ENCODE assay signal across 1 cellular context in the genomic region with DNA sequence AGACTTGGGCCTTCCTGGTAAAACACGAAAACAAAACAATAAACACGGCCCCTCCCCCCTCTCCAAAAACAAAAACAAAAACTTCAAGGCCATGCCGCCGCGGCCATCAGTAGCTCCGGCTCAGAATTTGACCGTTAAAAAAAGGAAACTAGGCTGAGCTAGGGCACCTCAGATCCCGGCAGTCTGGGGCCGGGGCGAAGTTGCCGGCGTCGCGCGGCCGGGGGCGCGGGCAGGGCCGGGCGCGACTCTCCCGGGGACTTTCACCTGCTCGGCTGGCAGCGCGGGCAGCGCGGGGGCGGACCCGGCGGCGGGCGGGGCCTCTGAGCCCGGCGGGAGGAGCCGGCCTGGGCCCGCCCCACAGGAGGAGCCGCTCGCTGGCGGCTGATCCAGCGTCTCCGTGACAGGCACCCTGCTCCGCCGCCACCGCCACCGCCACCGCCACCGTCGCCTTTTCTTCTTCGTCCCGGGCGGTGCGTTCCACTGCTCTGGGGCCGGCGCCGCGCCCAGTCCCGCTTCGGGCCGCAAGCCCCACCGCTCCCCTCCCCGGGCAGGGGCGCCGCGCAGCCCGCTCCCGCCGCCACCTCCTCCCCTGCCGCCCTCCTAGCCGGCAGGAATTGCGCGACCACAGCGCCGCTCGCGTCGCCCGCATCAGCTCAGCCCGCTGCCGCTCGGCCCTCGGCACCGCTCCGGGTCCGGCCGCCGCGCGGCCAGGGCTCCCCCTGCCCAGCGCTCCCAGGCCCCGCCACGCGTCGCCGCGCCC.
TF ChIP-seq lines count a peak whose summit lies in the region.

TSS of gene NOS1AP (plus strand) at position 358 of the 760 bp plus-strand sequence. CDS start 487 bp downstream, outside the sequence.

TF ChIP-seq in HepG2, 621 proteins besides CTCF, POLR2A, EP300 and RAD21 (continued from another document and continues in another):
- no peak for TF ChIP-seq ZNF407 (CRISPR knock-in tag; IDR thresholded peaks at IDR 0.05; ENCODE audit: not compliant biosample characterization)
- TF ChIP-seq SSRP1 (CRISPR knock-in tag; IDR thresholded peaks at IDR 0.05), result no peak
- TF ChIP-seq ZZZ3 (CRISPR knock-in tag; IDR thresholded peaks at IDR 0.05; ENCODE audit: borderline replicate concordance), result no peak
- 0 out of 2 replicates have a peak, but pooled peaks have one; percentile 37 for TF ChIP-seq RNF2 (conservative IDR thresholded peaks at IDR 0.05; ENCODE audit: low read depth)
- TF ChIP-seq ZNF44 (CRISPR knock-in tag; IDR thresholded peaks at IDR 0.05), result no peak
- TF ChIP-seq KMT2B (CRISPR knock-in tag; IDR thresholded peaks at IDR 0.05), result peak; percentile 30; the same call in 1 of the 2 replicates
- peak; percentile 62 for TF ChIP-seq SAP130 (CRISPR knock-in tag; IDR thresholded peaks at IDR 0.05; ENCODE audit: low read depth)
- peak; percentile 20; the same call in 1 of the 2 replicates for TF ChIP-seq ARID5B (CRISPR knock-in tag; IDR thresholded peaks at IDR 0.05)
- no peak for TF ChIP-seq NR2F2 (IDR thresholded peaks at IDR 0.05; ENCODE audit: borderline replicate concordance, low read depth)
- TF ChIP-seq HHEX (CRISPR knock-in tag; IDR thresholded peaks at IDR 0.05), result no peak
- TF ChIP-seq, protein P1, sequence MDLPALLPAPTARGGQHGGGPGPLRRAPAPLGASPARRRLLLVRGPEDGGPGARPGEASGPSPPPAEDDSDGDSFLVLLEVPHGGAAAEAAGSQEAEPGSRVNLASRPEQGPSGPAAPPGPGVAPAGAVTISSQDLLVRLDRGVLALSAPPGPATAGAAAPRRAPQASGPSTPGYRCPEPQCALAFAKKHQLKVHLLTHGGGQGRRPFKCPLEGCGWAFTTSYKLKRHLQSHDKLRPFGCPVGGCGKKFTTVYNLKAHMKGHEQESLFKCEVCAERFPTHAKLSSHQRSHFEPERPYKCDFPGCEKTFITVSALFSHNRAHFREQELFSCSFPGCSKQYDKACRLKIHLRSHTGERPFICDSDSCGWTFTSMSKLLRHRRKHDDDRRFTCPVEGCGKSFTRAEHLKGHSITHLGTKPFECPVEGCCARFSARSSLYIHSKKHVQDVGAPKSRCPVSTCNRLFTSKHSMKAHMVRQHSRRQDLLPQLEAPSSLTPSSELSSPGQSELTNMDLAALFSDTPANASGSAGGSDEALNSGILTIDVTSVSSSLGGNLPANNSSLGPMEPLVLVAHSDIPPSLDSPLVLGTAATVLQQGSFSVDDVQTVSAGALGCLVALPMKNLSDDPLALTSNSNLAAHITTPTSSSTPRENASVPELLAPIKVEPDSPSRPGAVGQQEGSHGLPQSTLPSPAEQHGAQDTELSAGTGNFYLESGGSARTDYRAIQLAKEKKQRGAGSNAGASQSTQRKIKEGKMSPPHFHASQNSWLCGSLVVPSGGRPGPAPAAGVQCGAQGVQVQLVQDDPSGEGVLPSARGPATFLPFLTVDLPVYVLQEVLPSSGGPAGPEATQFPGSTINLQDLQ (CRISPR knock-in tag; IDR thresholded peaks at IDR 0.05), result peak; percentile 84
- peak; percentile 55; the same call in 1 of the 2 replicates for TF ChIP-seq SIN3A (IDR thresholded peaks at IDR 0.05; ENCODE audit: borderline replicate concordance, low read depth, low read length)
- TF ChIP-seq ZNF430 (CRISPR knock-in tag; IDR thresholded peaks at IDR 0.05), result no peak
- peak; percentile 18; the same call in 1 of the 2 replicates for TF ChIP-seq ZNF776 (CRISPR knock-in tag; IDR thresholded peaks at IDR 0.05)
- peak; percentile 48 for TF ChIP-seq YEATS4 (CRISPR knock-in tag; IDR thresholded peaks at IDR 0.05; ENCODE audit: borderline replicate concordance)
- peak; percentile 50 for TF ChIP-seq ZFX (CRISPR knock-in tag; IDR thresholded peaks at IDR 0.05; ENCODE audit: low read depth)
- TF ChIP-seq, protein P2, sequence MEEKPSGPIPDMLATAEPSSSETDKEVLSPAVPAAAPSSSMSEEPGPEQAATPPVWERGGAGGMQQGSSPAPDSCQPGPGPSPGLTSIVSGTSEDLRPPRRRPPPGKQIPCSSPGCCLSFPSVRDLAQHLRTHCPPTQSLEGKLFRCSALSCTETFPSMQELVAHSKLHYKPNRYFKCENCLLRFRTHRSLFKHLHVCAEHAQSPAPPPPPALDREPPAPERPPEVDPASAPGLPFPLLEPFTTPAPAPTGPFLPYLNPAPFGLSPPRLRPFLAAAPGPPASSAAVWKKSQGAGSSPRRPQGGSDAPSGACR (CRISPR knock-in tag; IDR thresholded peaks at IDR 0.05), result no peak
- TF ChIP-seq SP140L (CRISPR knock-in tag; IDR thresholded peaks at IDR 0.05; ENCODE audit: borderline replicate concordance), result 0 out of 2 replicates have a peak, but pooled peaks have one; percentile 20
- TF ChIP-seq TOPORS (CRISPR knock-in tag; IDR thresholded peaks at IDR 0.05), result no peak
- TF ChIP-seq, protein P3, sequence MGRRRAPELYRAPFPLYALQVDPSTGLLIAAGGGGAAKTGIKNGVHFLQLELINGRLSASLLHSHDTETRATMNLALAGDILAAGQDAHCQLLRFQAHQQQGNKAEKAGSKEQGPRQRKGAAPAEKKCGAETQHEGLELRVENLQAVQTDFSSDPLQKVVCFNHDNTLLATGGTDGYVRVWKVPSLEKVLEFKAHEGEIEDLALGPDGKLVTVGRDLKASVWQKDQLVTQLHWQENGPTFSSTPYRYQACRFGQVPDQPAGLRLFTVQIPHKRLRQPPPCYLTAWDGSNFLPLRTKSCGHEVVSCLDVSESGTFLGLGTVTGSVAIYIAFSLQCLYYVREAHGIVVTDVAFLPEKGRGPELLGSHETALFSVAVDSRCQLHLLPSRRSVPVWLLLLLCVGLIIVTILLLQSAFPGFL (CRISPR knock-in tag; IDR thresholded peaks at IDR 0.05), result no peak
- no peak for TF ChIP-seq SNAPC2 (CRISPR knock-in tag; IDR thresholded peaks at IDR 0.05)
- TF ChIP-seq RARA (CRISPR knock-in tag; IDR thresholded peaks at IDR 0.05), result 0 out of 2 replicates have a peak, but pooled peaks have one; percentile 13
- TF ChIP-seq NFKBIZ (CRISPR knock-in tag; IDR thresholded peaks at IDR 0.05), result 0 out of 2 replicates have a peak, but pooled peaks have one; percentile 32
- TF ChIP-seq ZNF563 (CRISPR knock-in tag; IDR thresholded peaks at IDR 0.05), result peak; percentile 86
- TF ChIP-seq, protein P4, sequence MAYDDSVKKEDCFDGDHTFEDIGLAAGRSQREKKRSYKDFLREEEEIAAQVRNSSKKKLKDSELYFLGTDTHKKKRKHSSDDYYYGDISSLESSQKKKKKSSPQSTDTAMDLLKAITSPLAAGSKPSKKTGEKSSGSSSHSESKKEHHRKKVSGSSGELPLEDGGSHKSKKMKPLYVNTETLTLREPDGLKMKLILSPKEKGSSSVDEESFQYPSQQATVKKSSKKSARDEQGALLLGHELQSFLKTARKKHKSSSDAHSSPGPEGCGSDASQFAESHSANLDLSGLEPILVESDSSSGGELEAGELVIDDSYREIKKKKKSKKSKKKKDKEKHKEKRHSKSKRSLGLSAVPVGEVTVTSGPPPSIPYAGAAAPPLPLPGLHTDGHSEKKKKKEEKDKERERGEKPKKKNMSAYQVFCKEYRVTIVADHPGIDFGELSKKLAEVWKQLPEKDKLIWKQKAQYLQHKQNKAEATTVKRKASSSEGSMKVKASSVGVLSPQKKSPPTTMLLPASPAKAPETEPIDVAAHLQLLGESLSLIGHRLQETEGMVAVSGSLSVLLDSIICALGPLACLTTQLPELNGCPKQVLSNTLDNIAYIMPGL (CRISPR knock-in tag; IDR thresholded peaks at IDR 0.05; ENCODE audit: borderline replicate concordance in 1 of 2, low read depth in 1 of 2), result peak in 1 of 2 experiments; percentile 61; a peak in 2 of 4 replicates
- TF ChIP-seq PHF21A (CRISPR knock-in tag; IDR thresholded peaks at IDR 0.05), result peak; percentile 39; the same call in 1 of the 2 replicates
- TF ChIP-seq ZNF446 (CRISPR knock-in tag; IDR thresholded peaks at IDR 0.05), result peak; percentile 24; the same call in 1 of the 2 replicates
- TF ChIP-seq SRY (CRISPR knock-in tag; IDR thresholded peaks at IDR 0.05), result peak; percentile 57; the same call in 1 of the 2 replicates
- TF ChIP-seq THAP8 (CRISPR knock-in tag; IDR thresholded peaks at IDR 0.05; ENCODE audit: borderline replicate concordance), result peak; percentile 82; the same call in 1 of the 2 replicates
- TF ChIP-seq ZFY (CRISPR knock-in tag; IDR thresholded peaks at IDR 0.05), result peak; percentile 31; the same call in 1 of the 2 replicates
